Comparison of ENCODE assay signal across 34 cellular contexts in genomic region chr1:39905142-39905541, GRCh38. TPM values are rescaled to one million over a fixed set of nuclear protein-coding genes. Genes with fewer than 3 reads are reported as not detected.
"Had no signal": no experiment of that assay in that cellular context is flagged by ENCODE, and none has a peak within 500 bp of the region (broad histone marks: within the 10 kb centered on the region; RNA-seq: fewer than 3 reads in every experiment).

No MANE protein-coding gene starts in this region.

- H3K4me1 Mint-ChIP-seq: activated naive CD4-positive, alpha-beta T cell treated with anti-CD3 and anti-CD28 coated beads, Interleukin-2, amount 50 U/mL, for 24 hours had no signal

- DNase-seq: activated B cell treated with CpG ODN at 0.5 μM for 24 hours; activated CD4-positive, alpha-beta T cell treated with anti-CD3 and anti-CD28 coated beads for 48 hours; activated CD4-positive, alpha-beta T cell treated with anti-CD3 and anti-CD28 coated beads, Interleukin-2, amount 50 U/mL, for 1 hour; activated CD4-positive, alpha-beta T cell treated with anti-CD3 and anti-CD28 coated beads, Interleukin-2, amount 50 U/mL, for 48 hours; activated CD8-positive, alpha-beta memory T cell treated with anti-CD3 and anti-CD28 coated beads for 24 hours; activated CD8-positive, alpha-beta T cell treated with anti-CD3 and anti-CD28 coated beads for 36 hours; activated effector memory CD4-positive, alpha-beta T cell treated with anti-CD3 and anti-CD28 coated beads, Interleukin-2, amount 50 U/mL, for 16 hours; activated naive CD4-positive, alpha-beta T cell treated with anti-CD3 and anti-CD28 coated beads for 36 hours; activated naive CD8-positive, alpha-beta T cell treated with anti-CD3 and anti-CD28 coated beads for 36 hours; activated naive CD8-positive, alpha-beta T cell treated with anti-CD3 and anti-CD28 coated beads, Interleukin-2, amount 50 U/mL, for 24 hours; activated T-cell treated with anti-CD3 and anti-CD28 coated beads, Interleukin-2, amount 50 U/mL, for 1 hour; activated T-cell treated with anti-CD3 and anti-CD28 coated beads, Interleukin-2, amount 50 U/mL, for 48 hours; adrenal gland; amygdala; aorta; body of pancreas; dermis blood vessel endothelial cell; effector CD4-positive, alpha-beta T cell; effector memory CD8-positive, alpha-beta T cell; esophagus squamous epithelium; foreskin melanocyte; heart right ventricle; T-helper 2 cell; WERI-Rb-1 had no signal

- H3K27ac Mint-ChIP-seq: activated B cell treated with CpG ODN at 0.5 μM for 24 hours; activated CD8-positive, alpha-beta T cell treated with anti-CD3 and anti-CD28 coated beads for 36 hours; activated naive CD4-positive, alpha-beta T cell treated with anti-CD3 and anti-CD28 coated beads for 36 hours; activated naive CD4-positive, alpha-beta T cell treated with anti-CD3 and anti-CD28 coated beads, Interleukin-2, amount 50 U/mL, for 24 hours; activated naive CD8-positive, alpha-beta T cell treated with anti-CD3 and anti-CD28 coated beads for 36 hours; activated naive CD8-positive, alpha-beta T cell treated with anti-CD3 and anti-CD28 coated beads, Interleukin-2, amount 50 U/mL, for 24 hours; activated T-helper 1 cell treated with anti-CD3 and anti-CD28 coated beads, Interleukin-12 subunit alpha, Interleukin-12 subunit beta, Interleukin-2, Interleukin-4 antibody, amounts not matched to agents 30 ng/mL and 10 ng/mL and 1 ng/mL, durations not matched to agents 14 hours and 24 hours and 36 hours; activated T-helper 2 cell treated with anti-CD3 and anti-CD28 coated beads, Interferon-gamma antibody, Interleukin-2, Interleukin-4, amounts not matched to agents 10 μg/mL and 5 μg/mL and 100 μg/mL, durations not matched to agents 14 hours and 24 hours and 36 hours; effector memory CD8-positive, alpha-beta T cell had no signal

- H3K4me3 Mint-ChIP-seq: activated B cell treated with CpG ODN at 0.5 μM for 24 hours; activated CD8-positive, alpha-beta T cell treated with anti-CD3 and anti-CD28 coated beads for 36 hours; activated naive CD4-positive, alpha-beta T cell treated with anti-CD3 and anti-CD28 coated beads for 36 hours; activated naive CD4-positive, alpha-beta T cell treated with anti-CD3 and anti-CD28 coated beads, Interleukin-2, amount 50 U/mL, for 24 hours; activated naive CD8-positive, alpha-beta T cell treated with anti-CD3 and anti-CD28 coated beads for 36 hours; activated naive CD8-positive, alpha-beta T cell treated with anti-CD3 and anti-CD28 coated beads, Interleukin-2, amount 50 U/mL, for 24 hours; activated T-helper 1 cell treated with anti-CD3 and anti-CD28 coated beads, Interleukin-12 subunit alpha, Interleukin-12 subunit beta, Interleukin-2, Interleukin-4 antibody, amounts not matched to agents 30 ng/mL and 10 ng/mL and 1 ng/mL, durations not matched to agents 14 hours and 24 hours and 36 hours; central memory CD8-positive, alpha-beta T cell; effector memory CD8-positive, alpha-beta T cell had no signal

- H3K4me3 ChIP-seq: adrenal gland, body of pancreas, coronary artery, esophagus squamous epithelium, gastroesophageal sphincter, heart right ventricle, hepatocyte had no signal

- H3K9me3 Mint-ChIP-seq: central memory CD8-positive, alpha-beta T cell; effector memory CD8-positive, alpha-beta T cell had no signal

- H3K9me3 ChIP-seq: adrenal gland, body of pancreas had no signal

- H3K27ac ChIP-seq: adrenal gland, body of pancreas, coronary artery, epithelial cell of prostate, esophagus squamous epithelium, gastroesophageal sphincter, heart right ventricle, hepatocyte, WERI-Rb-1 had no signal

- H3K27me3 ChIP-seq: body of pancreas had no signal

- H3K36me3 ChIP-seq: adrenal gland, esophagus squamous epithelium, gastroesophageal sphincter, heart right ventricle, WERI-Rb-1 had no signal

- ATAC-seq: activated CD4-positive, CD25-positive, alpha-beta regulatory T cell treated with anti-CD3 and anti-CD28 coated beads, Interleukin-2, amount 50 U/mL, for 24 hours; activated CD8-positive, alpha-beta T cell treated with anti-CD3 and anti-CD28 coated beads for 36 hours; activated naive CD8-positive, alpha-beta T cell treated with anti-CD3 and anti-CD28 coated beads, Interleukin-2, amount 50 U/mL, for 24 hours; body of pancreas; effector memory CD8-positive, alpha-beta T cell; gastroesophageal sphincter; heart right ventricle had no signal

RNA-seq across cellular contexts. Expression of gene MYCL, which starts 3.4 kb away (rescaled TPM):
- total RNA-seq: fibroblast of villous mesenchyme had no signal

RNA-seq across cellular contexts. Expression of gene MFSD2A, which starts 49.8 kb away (rescaled TPM):
- total RNA-seq: dermis blood vessel endothelial cell had no signal
